In the genomic region with DNA sequence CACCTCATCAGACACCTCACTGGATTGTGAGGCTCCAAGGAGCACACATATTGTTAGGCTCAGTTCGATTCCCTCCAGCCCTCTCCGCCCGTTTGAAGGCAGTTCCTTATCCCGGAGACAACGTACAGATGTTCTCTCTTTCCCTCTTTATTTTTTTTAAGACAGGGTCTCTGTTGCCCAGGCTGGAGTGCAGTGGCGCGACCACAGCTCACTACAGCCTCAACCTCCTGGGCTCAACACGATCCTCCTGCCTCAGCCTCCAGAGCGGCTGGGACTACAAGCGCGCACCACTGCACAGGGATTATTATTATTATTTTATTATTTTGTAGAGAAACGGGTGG, we compare ENCODE assay signal across 8 cellular contexts. TPM values are rescaled to one million over a fixed set of nuclear protein-coding genes. Genes with fewer than 3 reads are reported as not detected.
A peak's percentile ranks its signal among the peaks of the same experiment; 100 is the strongest.
DNase-seq lines count a peak whose midpoint lies in the region; ATAC-seq, FAIRE-seq and TF ChIP-seq lines count a peak whose summit lies in the region.

No MANE protein-coding gene starts in this region.

- no peak for TF ChIP-seq POLR2A in sigmoid colon (IDR thresholded peaks at IDR 0.05)

- ATAC-seq in SK-N-SH treated with all-trans-retinoic acid at 6 μM for 48 hours, result peak; percentile 1; the same call in 2 of the 3 replicates

- no peak for TF ChIP-seq EP300 in sigmoid colon (IDR thresholded peaks at IDR 0.05)

- no peak for DNase-seq in GM19239 (ENCODE audit: insufficient read length, low spot score)
- DNase-seq in fibroblast of villous mesenchyme (ENCODE audit: low read depth), result no peak
- no peak for DNase-seq in sigmoid colon
- no peak for DNase-seq in foreskin melanocyte
- no peak for DNase-seq in GM10248 (ENCODE audit: extremely low spot score)
- no peak for DNase-seq in activated CD4-positive, alpha-beta T cell treated with anti-CD3 and anti-CD28 coated beads for 1 hour
- DNase-seq in superior temporal gyrus (ENCODE audit: extremely low spot score), result no peak

- no peaks in the 10 kb centered on the region for H3K27me3 ChIP-seq in sigmoid colon

- CTCF ChIA-PET in GM10248 (lab: Yijun Ruan, JAX), result interaction anchor here (1.0 to 7.3 kb wide), 13 partner anchors 10 to 191 kb away, joined by 3 to 42 read pairs (median 9); a partner anchor contains a TSS

- H3K4me3 ChIP-seq in fibroblast of villous mesenchyme (ENCODE audit: low read depth, low read length) (peak overlapping the region; percentile 84), sigmoid colon (peak overlapping the region; percentile 45 to 64 (median 58))

- H3K4me1 ChIP-seq in sigmoid colon, result peaks cover 0 to 17% (median 9%) of the 10 kb centered on the region in 4 donors

- peak overlapping the region; percentile 65 to 74 (median 71) for H3K27ac ChIP-seq in sigmoid colon

- intact Hi-C loops in sigmoid colon (cut with DNase I), result no loop called here

- TF ChIP-seq CTCF in fibroblast of villous mesenchyme (IDR thresholded peaks at IDR 0.05; ENCODE audit: insufficient read depth, low read depth, low read length) (no peak), sigmoid colon (IDR thresholded peaks at IDR 0.05) (no peak), GM10248 (IDR thresholded peaks at IDR 0.05; ENCODE audit: control extremely low read depth, extremely low read depth, low read depth, missing control alignments) (no peak)

- H3K36me3 ChIP-seq in sigmoid colon, result no peaks in the 10 kb centered on the region

- 39 to 41% methylated on average over 12 of the region's 12 CpGs for WGBS in sigmoid colon, 2 donors

- FAIRE-seq in GM19239 (lab: Jason Lieb, UNC), result peak; percentile 8

- POLR2A ChIA-PET in GM10248 (lab: Yijun Ruan, JAX), result interaction anchor here (1.0 to 1.5 kb wide), 7 partner anchors 17 to 419 kb away, joined by 3 to 5 read pairs (median 5); a partner anchor contains a TSS

- no peaks in the 10 kb centered on the region for H3K9me3 ChIP-seq in sigmoid colon

TF ChIP-seq in SK-N-SH treated with all-trans-retinoic acid at 6 μM for 48 hours, 23 proteins besides CTCF, POLR2A, EP300 and RAD21:
- TF ChIP-seq ISL1 (CRISPR knock-in tag; IDR thresholded peaks at IDR 0.05) (no peak), TOX (CRISPR knock-in tag; IDR thresholded peaks at IDR 0.05; ENCODE audit: borderline replicate concordance) (no peak), ZFP3 (CRISPR knock-in tag; IDR thresholded peaks at IDR 0.05) (no peak), ZNF8 (CRISPR knock-in tag; IDR thresholded peaks at IDR 0.05) (no peak), RARB (CRISPR knock-in tag; IDR thresholded peaks at IDR 0.05) (no peak), TCF4 (CRISPR knock-in tag; IDR thresholded peaks at IDR 0.05; ENCODE audit: borderline replicate concordance) (no peak), OSR1 (CRISPR knock-in tag; IDR thresholded peaks at IDR 0.05) (no peak), ARNTL (CRISPR knock-in tag; IDR thresholded peaks at IDR 0.05; ENCODE audit: borderline replicate concordance, low read depth) (no peak), ESRRG (CRISPR knock-in tag; IDR thresholded peaks at IDR 0.05) (no peak), PPARA (CRISPR knock-in tag; IDR thresholded peaks at IDR 0.05; ENCODE audit: borderline replicate concordance) (no peak)
- TF ChIP-seq, protein P1, sequence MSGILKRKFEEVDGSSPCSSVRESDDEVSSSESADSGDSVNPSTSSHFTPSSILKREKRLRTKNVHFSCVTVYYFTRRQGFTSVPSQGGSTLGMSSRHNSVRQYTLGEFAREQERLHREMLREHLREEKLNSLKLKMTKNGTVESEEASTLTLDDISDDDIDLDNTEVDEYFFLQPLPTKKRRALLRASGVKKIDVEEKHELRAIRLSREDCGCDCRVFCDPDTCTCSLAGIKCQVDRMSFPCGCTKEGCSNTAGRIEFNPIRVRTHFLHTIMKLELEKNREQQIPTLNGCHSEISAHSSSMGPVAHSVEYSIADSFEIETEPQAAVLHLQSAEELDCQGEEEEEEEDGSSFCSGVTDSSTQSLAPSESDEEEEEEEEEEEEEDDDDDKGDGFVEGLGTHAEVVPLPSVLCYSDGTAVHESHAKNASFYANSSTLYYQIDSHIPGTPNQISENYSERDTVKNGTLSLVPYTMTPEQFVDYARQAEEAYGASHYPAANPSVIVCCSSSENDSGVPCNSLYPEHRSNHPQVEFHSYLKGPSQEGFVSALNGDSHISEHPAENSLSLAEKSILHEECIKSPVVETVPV (CRISPR knock-in tag; IDR thresholded peaks at IDR 0.05), result no peak

RNA-seq across cellular contexts. Expression of a gene that starts 0.7 kb away (rescaled TPM):
- 11.3 and 14.7 TPM in 2 replicates for total RNA-seq in fibroblast of villous mesenchyme
- under 1 TPM in 1 of 4 donors, not detected in 3; 0.36 TPM for total RNA-seq in sigmoid colon
- polyA plus RNA-seq in sigmoid colon, result 10 to 100 TPM in 1 of 3 donors, 1 to 10 TPM in 2; 4.8 to 25.7 (median 5.1) TPM

RNA-seq across cellular contexts. Expression of a gene that starts 14.7 kb away (rescaled TPM):
- total RNA-seq in fibroblast of villous mesenchyme (under 0.01 TPM in 1 of 2 replicates, not detected in the other), sigmoid colon (not detected)
- under 1 TPM in 1 of 3 donors, not detected in 2; 0.03 TPM for polyA plus RNA-seq in sigmoid colon

RNA-seq across cellular contexts. Expression of a gene that starts 24.4 kb away (rescaled TPM):
- total RNA-seq in fibroblast of villous mesenchyme, result 1.7 and 2.6 TPM in 2 replicates
- total RNA-seq in sigmoid colon, result under 1 TPM in 3 of 4 donors, not detected in 1; under 0.01 to 0.28 (median 0.16) TPM
- 10 to 100 TPM in 1 of 3 donors, 1 to 10 TPM in 2; 4.6 to 12.8 (median 7.8) TPM for polyA plus RNA-seq in sigmoid colon

RNA-seq across cellular contexts. Expression of a gene that starts 27.4 kb away (rescaled TPM):
- total RNA-seq in fibroblast of villous mesenchyme, result under 0.01 TPM in 1 of 2 replicates, not detected in the other
- 10 to 100 TPM; 19.7 to 56.2 (median 38.6) TPM for total RNA-seq in sigmoid colon
- 10 to 100 TPM in 1 of 3 donors, 1 to 10 TPM in 1, under 1 TPM in 1; 0.46 to 31.8 (median 2.4) TPM for polyA plus RNA-seq in sigmoid colon

RNA-seq across cellular contexts. Expression of a gene that starts 44.9 kb away (rescaled TPM):
- total RNA-seq in fibroblast of villous mesenchyme, result 30.6 and 32.4 TPM in 2 replicates
- 10 to 100 TPM; 10.3 to 32.1 (median 13.4) TPM for total RNA-seq in sigmoid colon
- polyA plus RNA-seq in sigmoid colon, result 10 to 100 TPM in 2 of 3 donors, 1 to 10 TPM in 1; 6.9 to 13.8 (median 11.0) TPM
